ENCODE assay signal across 1 cellular context in the genomic region with DNA sequence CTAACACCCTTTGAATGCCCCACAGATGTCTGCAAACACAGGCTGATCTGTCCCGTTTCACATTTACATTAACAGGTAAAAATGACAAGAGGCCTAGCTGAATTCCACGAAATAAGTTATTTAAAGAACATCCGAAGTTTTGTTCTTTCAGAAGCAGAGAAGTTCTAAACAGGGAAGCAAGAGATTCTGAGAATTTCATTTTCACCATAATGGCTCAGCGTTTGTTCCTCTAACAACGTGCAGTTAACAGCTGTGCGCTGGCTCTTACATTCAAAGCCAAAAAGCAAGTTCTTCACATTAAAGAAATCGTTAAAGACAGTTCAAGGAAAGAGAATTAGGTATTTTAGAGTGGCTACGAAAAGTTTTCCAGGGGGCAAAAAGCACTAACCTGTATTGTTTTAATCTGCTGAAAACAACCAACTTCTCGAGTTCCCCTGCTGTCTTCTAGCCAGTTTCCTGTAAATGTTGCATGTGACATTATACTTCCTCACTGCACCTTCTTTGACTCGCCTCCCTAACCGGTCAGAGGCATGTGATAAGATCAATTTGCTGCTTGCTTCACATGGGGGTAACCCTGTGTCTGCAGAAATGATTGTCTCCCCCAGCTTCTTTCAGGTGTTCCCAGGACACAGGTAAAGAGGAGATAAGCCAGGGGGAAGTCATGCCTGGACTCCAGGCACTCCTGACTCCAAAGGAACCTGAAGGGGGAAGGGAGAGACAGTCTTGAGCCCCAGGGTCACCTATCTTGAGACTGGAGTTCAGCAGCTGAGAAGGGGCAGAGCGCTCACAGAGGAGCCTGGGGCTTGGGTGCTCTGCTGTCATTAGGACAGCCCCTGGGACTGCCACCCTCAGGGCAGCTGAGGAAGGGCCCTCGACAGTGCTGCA.
TF ChIP-seq lines count a peak whose summit lies in the region.

No MANE protein-coding gene starts in this region.

TF ChIP-seq in HepG2, 621 proteins besides CTCF, POLR2A, EP300 and RAD21:
- TF ChIP-seq ZC3H4 (CRISPR knock-in tag; IDR thresholded peaks at IDR 0.05; ENCODE audit: borderline replicate concordance) (no peak), CENPX (CRISPR knock-in tag; IDR thresholded peaks at IDR 0.05) (no peak), IKZF4 (CRISPR knock-in tag; IDR thresholded peaks at IDR 0.05; ENCODE audit: borderline replicate concordance, low read depth, not compliant biosample characterization) (no peak), AKAP8 (CRISPR knock-in tag; IDR thresholded peaks at IDR 0.05) (no peak), ZNF563 (CRISPR knock-in tag; IDR thresholded peaks at IDR 0.05) (no peak), ZNF672 (CRISPR knock-in tag; IDR thresholded peaks at IDR 0.05) (no peak), GZF1 (CRISPR knock-in tag; IDR thresholded peaks at IDR 0.05) (no peak), ZNF350 (CRISPR knock-in tag; IDR thresholded peaks at IDR 0.05; ENCODE audit: borderline replicate concordance, low read depth) (no peak), HES4 (CRISPR knock-in tag; IDR thresholded peaks at IDR 0.05; ENCODE audit: borderline replicate concordance) (no peak), ZNF589 (CRISPR knock-in tag; conservative IDR thresholded peaks at IDR 0.05) (no peak)
TF ChIP-seq in HepG2: peak in this region for 0.
